Comparison of ENCODE assay signal across 1 cellular context in the genomic region with DNA sequence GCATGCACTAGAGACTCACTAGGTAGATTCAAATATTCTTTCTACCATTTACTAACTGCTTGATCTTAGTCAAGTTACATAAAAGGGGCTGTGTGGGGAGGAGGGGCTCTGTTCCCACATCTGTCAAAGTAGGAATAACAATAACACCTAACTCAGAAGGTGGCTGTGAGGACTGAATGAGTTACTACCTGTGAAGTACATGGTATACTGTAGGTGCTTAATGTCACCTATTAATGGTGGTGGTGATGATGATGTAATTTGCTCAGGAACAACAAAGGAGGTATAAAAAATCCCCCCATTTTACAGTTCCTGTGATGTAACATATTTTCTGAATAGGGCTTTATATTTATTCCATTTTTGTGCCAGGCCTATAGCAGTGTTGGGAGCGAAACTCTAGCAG.
TF ChIP-seq lines count a peak whose summit lies in the region.

No MANE protein-coding gene starts in this region.

TF ChIP-seq in GM12878, 131 proteins besides CTCF, POLR2A, EP300 and RAD21:
- TF ChIP-seq, protein P1, sequence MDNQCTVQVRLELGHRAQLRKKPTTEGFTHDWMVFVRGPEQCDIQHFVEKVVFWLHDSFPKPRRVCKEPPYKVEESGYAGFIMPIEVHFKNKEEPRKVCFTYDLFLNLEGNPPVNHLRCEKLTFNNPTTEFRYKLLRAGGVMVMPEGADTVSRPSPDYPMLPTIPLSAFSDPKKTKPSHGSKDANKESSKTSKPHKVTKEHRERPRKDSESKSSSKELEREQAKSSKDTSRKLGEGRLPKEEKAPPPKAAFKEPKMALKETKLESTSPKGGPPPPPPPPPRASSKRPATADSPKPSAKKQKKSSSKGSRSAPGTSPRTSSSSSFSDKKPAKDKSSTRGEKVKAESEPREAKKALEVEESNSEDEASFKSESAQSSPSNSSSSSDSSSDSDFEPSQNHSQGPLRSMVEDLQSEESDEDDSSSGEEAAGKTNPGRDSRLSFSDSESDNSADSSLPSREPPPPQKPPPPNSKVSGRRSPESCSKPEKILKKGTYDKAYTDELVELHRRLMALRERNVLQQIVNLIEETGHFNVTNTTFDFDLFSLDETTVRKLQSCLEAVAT (IDR thresholded peaks at IDR 0.05) = no peak
- peak; percentile 77 for TF ChIP-seq POLR2AphosphoS5 (IDR thresholded peaks at IDR 0.05; ENCODE audit: low read length)
- TF ChIP-seq IRF4 (IDR thresholded peaks at IDR 0.05; ENCODE audit: low read depth, low read length) = no peak
